Comparison of ENCODE assay signal across 1 cellular context in genomic region chr5:131634666-131634995, GRCh38.
TF ChIP-seq lines count a peak whose summit lies in the region.

No MANE protein-coding gene starts in this region.

TF ChIP-seq in H1, 55 proteins besides CTCF, POLR2A, EP300 and RAD21 (continued from another document):
- no peak for TF ChIP-seq TAF7 (optimal IDR thresholded peaks at IDR 0.05; ENCODE audit: borderline replicate concordance, low read depth, low read length)
- TF ChIP-seq NRF1 (IDR thresholded peaks at IDR 0.05; ENCODE audit: low read depth, low read length): no peak
- no peak for TF ChIP-seq POU5F1 (IDR thresholded peaks at IDR 0.05; ENCODE audit: low read depth, low read length)
TF ChIP-seq in H1: peak in this region for 4.
